26 cellular contexts compared by ENCODE assay signal in genomic region chr5:74103131-74104023, GRCh38.
DNase-seq lines count a peak whose midpoint lies in the region; ATAC-seq and TF ChIP-seq lines count a peak whose summit lies in the region.
"Had no signal": no experiment of that assay in that cellular context is flagged by ENCODE, and none has a peak within 500 bp of the region (broad histone marks: within the 10 kb centered on the region; RNA-seq: fewer than 3 reads in every experiment).

No MANE protein-coding gene starts in this region.

- POLR2A ChIA-PET in RWPE1 (lab: Yijun Ruan, JAX; ENCODE audit: low non-redundant PET), result no interaction called here

- H3K9me3 ChIP-seq in spleen (peaks cover 0 to 13% (median 6%) of the 10 kb centered on the region in 8 donors), gastroesophageal sphincter (peaks cover 0 to 11% (median 0%) of the 10 kb centered on the region in 3 donors), T-helper 17 cell (ENCODE audit: control insufficient read depth, low read length, poor library complexity, severe bottlenecking) (no peaks in the 10 kb centered on the region)
- H3K9me3 ChIP-seq: ascending aorta, pancreas had no signal

- in situ Hi-C loops in GM13977 (cut with MboI; ENCODE audit: low pct_unique_long_range_greater_than_20kb, low sequenced_read_pairs, unreplicated experiment), result no loop called here

- no peak overlapping the region for H3K4me3 ChIP-seq in GM23338
- peak overlapping the region in 1 of 8 donors; percentile 49 for H3K4me3 ChIP-seq in spleen
- H3K4me3 ChIP-seq in gastroesophageal sphincter, result no peak overlapping the region
- H3K4me3 ChIP-seq: ascending aorta, pancreas, upper lobe of left lung had no signal

- H3K79me2 ChIP-seq in GM23338 (replicated peaks; ENCODE audit: insufficient read depth), result no peaks in the 10 kb centered on the region

- H3K27me3 Mint-ChIP-seq in GM23338 (ENCODE audit: insufficient read depth, low read depth, poor library complexity) (no peaks in the 10 kb centered on the region), T-helper 17 cell (peaks cover 16% of the 10 kb centered on the region)
- H3K27me3 Mint-ChIP-seq: CD4-positive, CD25-positive, alpha-beta regulatory T cell had no signal

- ATAC-seq in GM23338, result no peak
- ATAC-seq in esophagus mucosa, result peak; percentile 86
- no peak for ATAC-seq in gastroesophageal sphincter
- ATAC-seq in T-helper 17 cell, result no peak
- ATAC-seq: activated CD8-positive, alpha-beta T cell treated with anti-CD3 and anti-CD28 coated beads, Interleukin-2, amount 10 ng/mL, durations not matched to agents 7 days and 5 days; left ventricle myocardium superior; natural killer cell treated with Interleukin-12 subunit alpha and Interleukin-12 subunit beta and Interleukin-15 and Interleukin-18, amount 100 ng/mL, for 72 hours; stimulated activated effector memory CD8-positive, alpha-beta T cell treated with anti-CD3 and anti-CD28 coated beads, Interleukin-12 subunit alpha, Interleukin-12 subunit beta, amount 100 ng/mL, for 72 hours had no signal

- H3K27ac Mint-ChIP-seq in GM23338, result no peak overlapping the region
- no peak overlapping the region for H3K27ac Mint-ChIP-seq in T-helper 17 cell
- H3K27ac Mint-ChIP-seq: activated CD8-positive, alpha-beta T cell treated with anti-CD3 and anti-CD28 coated beads, Interleukin-2, amount 10 ng/mL, durations not matched to agents 7 days and 5 days; activated naive CD8-positive, alpha-beta T cell treated with anti-CD3 and anti-CD28 coated beads, Interleukin-2, amount 10 ng/mL, durations not matched to agents 7 days and 5 days; CD4-positive, CD25-positive, alpha-beta regulatory T cell; natural killer cell treated with Interleukin-12 subunit alpha and Interleukin-12 subunit beta and Interleukin-15 and Interleukin-18, amount 100 ng/mL, for 72 hours; stimulated activated effector memory CD8-positive, alpha-beta T cell treated with anti-CD3 and anti-CD28 coated beads, Interleukin-12 subunit alpha, Interleukin-12 subunit beta, amount 100 ng/mL, for 72 hours had no signal

- no peak for TF ChIP-seq EP300 in gastroesophageal sphincter (IDR thresholded peaks at IDR 0.05)

- H3K27me3 ChIP-seq in GM23338 (ENCODE audit: insufficient read depth) (no peaks in the 10 kb centered on the region), spleen (replicated peaks in 1 of 7) (no peaks in the 10 kb centered on the region), gastroesophageal sphincter (no peaks in the 10 kb centered on the region)
- H3K27me3 ChIP-seq: ascending aorta, pancreas, upper lobe of left lung had no signal

- H3K36me3 Mint-ChIP-seq in GM23338 (ENCODE audit: low read depth) (peaks cover 2% of the 10 kb centered on the region; the same call in 1 of the 3 replicates), T-helper 17 cell (ENCODE audit: low read depth) (no peaks in the 10 kb centered on the region)
- H3K36me3 Mint-ChIP-seq: activated naive CD8-positive, alpha-beta T cell treated with anti-CD3 and anti-CD28 coated beads, Interleukin-2, amount 10 ng/mL, durations not matched to agents 7 days and 5 days; CD4-positive, CD25-positive, alpha-beta regulatory T cell; natural killer cell treated with Interleukin-12 subunit alpha and Interleukin-12 subunit beta and Interleukin-15 and Interleukin-18, amount 100 ng/mL, for 72 hours; stimulated activated effector memory CD8-positive, alpha-beta T cell treated with anti-CD3 and anti-CD28 coated beads, Interleukin-12 subunit alpha, Interleukin-12 subunit beta, amount 100 ng/mL, for 72 hours had no signal

- H3K4me1 ChIP-seq in GM23338 (ENCODE audit: insufficient read depth), result no peaks in the 10 kb centered on the region
- H3K4me1 ChIP-seq in spleen, result peaks cover 0 to 4% (median 0%) of the 10 kb centered on the region in 6 donors
- no peaks in the 10 kb centered on the region for H3K4me1 ChIP-seq in gastroesophageal sphincter
- H3K4me1 ChIP-seq: ascending aorta had no signal

- H3K27ac ChIP-seq in GM23338 (ENCODE audit: low read depth) (no peak overlapping the region), RWPE1 (no peak overlapping the region), spleen (peak overlapping the region in 5 of 8 donors; percentile 14 to 69 (median 63)), gastroesophageal sphincter (no peak overlapping the region)
- H3K27ac ChIP-seq: ascending aorta, pancreas had no signal

- 63 to 79% (median 67%) methylated on average over 15 of the region's 15 CpGs for WGBS in spleen, 5 donors
- 86 to 91% methylated on average over 12 to 13 of the region's 15 CpGs for WGBS in gastroesophageal sphincter (ENCODE audit: low coverage in 1 of 2), 2 donors

- H3K4me1 Mint-ChIP-seq in GM23338 (no peaks in the 10 kb centered on the region), T-helper 17 cell (peaks cover 2% of the 10 kb centered on the region)
- H3K4me1 Mint-ChIP-seq: activated naive CD8-positive, alpha-beta T cell treated with anti-CD3 and anti-CD28 coated beads, Interleukin-2, amount 10 ng/mL, durations not matched to agents 7 days and 5 days; CD4-positive, CD25-positive, alpha-beta regulatory T cell; stimulated activated effector memory CD8-positive, alpha-beta T cell treated with anti-CD3 and anti-CD28 coated beads, Interleukin-12 subunit alpha, Interleukin-12 subunit beta, amount 100 ng/mL, for 72 hours had no signal

- TF ChIP-seq POLR2A in spleen (IDR thresholded peaks at IDR 0.05) (no peak), gastroesophageal sphincter (IDR thresholded peaks at IDR 0.05) (no peak)

- no peak for TF ChIP-seq CTCF in GM23338 (conservative IDR thresholded peaks at IDR 0.05; ENCODE audit: low read depth in 2 of 2)
- no peak for TF ChIP-seq CTCF in RWPE1 (conservative IDR thresholded peaks at IDR 0.05; ENCODE audit: low read depth)
- no peak for TF ChIP-seq CTCF in spleen (IDR thresholded peaks at IDR 0.05 in 8 of 11, conservative IDR thresholded peaks at IDR 0.05 in 3 of 11)
- TF ChIP-seq CTCF in GM13977 (IDR thresholded peaks at IDR 0.05; ENCODE audit: extremely low read depth, insufficient read depth, missing control alignments), result no peak
- no peak for TF ChIP-seq CTCF in gastroesophageal sphincter (IDR thresholded peaks at IDR 0.05)

- H3K9me2 ChIP-seq in GM23338 (ENCODE audit: insufficient read depth), result peaks cover 5% of the 10 kb centered on the region; the same call in 1 of the 2 replicates

- no peaks in the 10 kb centered on the region for H4K20me1 ChIP-seq in GM23338 (replicated peaks; ENCODE audit: insufficient read depth)

- peak overlapping the region; percentile 80 for H2AFZ ChIP-seq in GM23338

- DNase-seq in GM23338 (ENCODE audit: low spot score) (no peak), RWPE1 (ENCODE audit: low spot score) (peak; percentile 18), spleen (no peak), GM13977 (ENCODE audit: low spot score) (no peak), T-helper 17 cell (no peak)
- DNase-seq: activated CD8-positive, alpha-beta T cell treated with anti-CD3 and anti-CD28 coated beads, Interleukin-2, amount 10 ng/mL, durations not matched to agents 7 days and 5 days; activated effector memory CD4-positive, alpha-beta T cell treated with Interleukin-2 at 50 U/mL for 16 hours; activated naive CD8-positive, alpha-beta T cell treated with anti-CD3 and anti-CD28 coated beads, Interleukin-2, amount 10 ng/mL, durations not matched to agents 7 days and 5 days; CD4-positive, CD25-positive, alpha-beta regulatory T cell; central memory CD4-positive, alpha-beta T cell; DMS 273 treated with DMSO at 0.1 percent for 48 hours; H7; islet precursor cell; left ventricle myocardium superior; NCI-H1105 treated with DMSO at 0.1 percent for 48 hours; NCI-H2029 treated with DMSO at 0.1 percent for 48 hours; pancreas; stimulated activated CD4-positive, alpha-beta T cell treated with anti-CD3 and anti-CD28 coated beads, Interleukin-4, amount 100 ng/mL, for 1 hour; substantia nigra; T-helper 1 cell had no signal

- CTCF ChIA-PET in RWPE1 (lab: Yijun Ruan, JAX), result no interaction called here

- no peaks in the 10 kb centered on the region for H3F3A ChIP-seq in GM23338 (replicated peaks; ENCODE audit: low read depth)

- intact Hi-C loops in spleen (cut with DNase I; ENCODE audit: low total_unique reads), result no loop called here

- no peaks in the 10 kb centered on the region for H3K36me3 ChIP-seq in GM23338 (ENCODE audit: insufficient read depth)
- H3K36me3 ChIP-seq in spleen, result no peaks in the 10 kb centered on the region
- no peaks in the 10 kb centered on the region for H3K36me3 ChIP-seq in gastroesophageal sphincter
- H3K36me3 ChIP-seq: ascending aorta, pancreas, upper lobe of left lung had no signal

- no peak overlapping the region for H3K4me2 ChIP-seq in GM23338

- H3K4me3 Mint-ChIP-seq in GM23338 (no peak overlapping the region), T-helper 17 cell (no peak overlapping the region)
- H3K4me3 Mint-ChIP-seq: activated CD8-positive, alpha-beta T cell treated with anti-CD3 and anti-CD28 coated beads, Interleukin-2, amount 10 ng/mL, durations not matched to agents 7 days and 5 days; activated naive CD8-positive, alpha-beta T cell treated with anti-CD3 and anti-CD28 coated beads, Interleukin-2, amount 10 ng/mL, durations not matched to agents 7 days and 5 days; CD4-positive, CD25-positive, alpha-beta regulatory T cell; natural killer cell treated with Interleukin-12 subunit alpha and Interleukin-12 subunit beta and Interleukin-15 and Interleukin-18, amount 100 ng/mL, for 72 hours; stimulated activated effector memory CD8-positive, alpha-beta T cell treated with anti-CD3 and anti-CD28 coated beads, Interleukin-12 subunit alpha, Interleukin-12 subunit beta, amount 100 ng/mL, for 72 hours had no signal

- peaks cover 9% of the 10 kb centered on the region; the same call in 2 of the 3 replicates for H3K9me3 Mint-ChIP-seq in GM23338
- H3K9me3 Mint-ChIP-seq: natural killer cell treated with Interleukin-12 subunit alpha and Interleukin-12 subunit beta and Interleukin-15 and Interleukin-18, amount 100 ng/mL, for 72 hours had no signal

Comparison
In these comparisons a context has a peak if more than half of its experiments do, and no peak if none do; other contexts are left out.
1. H3K27ac ChIP-seq: peak in spleen (5 of 8); none in GM23338 (single experiment), RWPE1 (single experiment) and gastroesophageal sphincter (0 of 4).